ENCODE assay signal across 8 cellular contexts in genomic region chr6:41734666-41735426, GRCh38.
A peak's percentile ranks its signal among the peaks of the same experiment; 100 is the strongest.
DNase-seq lines count a peak whose midpoint lies in the region; ATAC-seq and TF ChIP-seq lines count a peak whose summit lies in the region.

No MANE protein-coding gene starts in this region.

- peak; percentile 32 for ATAC-seq in GM19035 (IDR thresholded peaks at IDR 0.05; ENCODE audit: unreplicated experiment)
- ATAC-seq in HG03432 (IDR thresholded peaks at IDR 0.05; ENCODE audit: unreplicated experiment) = peak; percentile 30

- H3K9ac ChIP-seq in NT2/D1 (ENCODE audit: insufficient read length, low read depth) = peak overlapping the region; percentile 32

- no peak for TF ChIP-seq CTCF in epithelial cell of esophagus (IDR thresholded peaks at IDR 0.05; ENCODE audit: insufficient read depth, low read depth, low read length, missing control alignments)

- H3K9me3 ChIP-seq in NT2/D1 (ENCODE audit: insufficient read depth, low read length) = no peaks in the 10 kb centered on the region

- DNase-seq in Ammon's horn (ENCODE audit: low spot score) (peak; percentile 95), NT2/D1 (ENCODE audit: low read depth, low spot score) (no peak), activated T-cell treated with anti-CD3 and anti-CD28 coated beads for 48 hours (ENCODE audit: low read depth) (peak; percentile 61), epithelial cell of esophagus (ENCODE audit: low read depth) (peak; percentile 80), middle frontal gyrus (ENCODE audit: extremely low spot score, low spot score) (peak; percentile 76)
- DNase-seq in stimulated activated CD8-positive, alpha-beta memory T cell treated with anti-CD3 and anti-CD28 coated beads, Interleukin-15, amount 100 ng/mL, for 48 hours (ENCODE audit: low read depth in 2 of 2) = peak; percentile 36 to 53

- peak overlapping the region; percentile 47 for H3K4me3 ChIP-seq in NT2/D1 (ENCODE audit: insufficient read length, low read depth)
- peak overlapping the region; percentile 68 for H3K4me3 ChIP-seq in epithelial cell of esophagus (ENCODE audit: low read length)

- H3K4me1 ChIP-seq in NT2/D1 (ENCODE audit: insufficient read depth, insufficient read length) = peaks cover 13% of the 10 kb centered on the region

- no peaks in the 10 kb centered on the region for H3K36me3 ChIP-seq in NT2/D1 (ENCODE audit: insufficient read depth, insufficient read length, low read length)

- peaks cover 6% of the 10 kb centered on the region for H3K27me3 ChIP-seq in NT2/D1 (ENCODE audit: insufficient read depth, insufficient read length)
